ENCODE assay signal across 22 cellular contexts in the genomic region with DNA sequence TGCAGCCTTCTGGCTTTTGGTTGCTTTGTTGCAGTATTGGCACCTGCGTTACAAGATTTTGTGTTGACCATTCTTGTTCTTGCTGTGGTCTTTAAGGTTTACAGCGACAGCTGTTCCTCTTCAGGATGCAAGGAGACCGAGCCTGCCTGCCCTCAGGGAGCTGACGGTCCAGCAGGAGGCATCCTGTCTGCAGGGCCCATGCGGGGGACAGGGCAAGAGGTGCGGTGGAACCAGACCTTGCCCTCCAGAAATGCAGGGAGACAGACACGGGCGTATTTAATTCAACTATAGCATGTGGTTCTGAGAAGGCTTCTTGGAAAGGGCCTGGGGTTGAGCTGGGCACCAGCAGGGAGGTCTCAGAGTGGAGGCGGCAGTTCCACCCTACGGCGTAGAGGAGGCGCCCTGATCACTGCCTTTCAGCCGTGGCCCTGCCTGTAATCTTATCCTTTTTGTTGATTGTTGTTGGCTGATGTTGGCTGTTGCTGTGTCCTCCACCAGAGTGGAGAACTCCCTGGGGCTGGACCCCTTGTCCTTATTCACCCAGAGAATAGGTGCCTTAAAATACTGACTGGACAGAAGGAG.
DNase-seq lines count a peak whose midpoint lies in the region; ATAC-seq, FAIRE-seq and TF ChIP-seq lines count a peak whose summit lies in the region.
"Had no signal": no experiment of that assay in that cellular context is flagged by ENCODE, and none has a peak within 500 bp of the region (broad histone marks: within the 10 kb centered on the region; RNA-seq: fewer than 3 reads in every experiment).

No MANE protein-coding gene starts in this region.

- TF ChIP-seq POLR2A in H1 (IDR thresholded peaks at IDR 0.05; ENCODE audit: control extremely low read depth in 1 of 2, low read depth in 2 of 2, low read length in 2 of 2): no peak

- no peaks in the 10 kb centered on the region for H4K20me1 ChIP-seq in H1 (replicated peaks in 1 of 2; ENCODE audit: control insufficient read depth in 1 of 2, insufficient read depth in 2 of 2, low read length in 2 of 2)
- peaks cover 57% of the 10 kb centered on the region for H4K20me1 ChIP-seq in osteoblast (ENCODE audit: insufficient read depth, low read length)

- no peaks in the 10 kb centered on the region for H3K79me2 ChIP-seq in H1 (ENCODE audit: control insufficient read depth in 1 of 2, insufficient read depth in 2 of 2, low read length in 2 of 2)
- peaks cover 96% of the 10 kb centered on the region for H3K79me2 ChIP-seq in osteoblast (ENCODE audit: insufficient read depth, low read length)

- H3K27me3 Mint-ChIP-seq in activated naive CD4-positive, alpha-beta T cell treated with anti-CD3 and anti-CD28 coated beads, Interleukin-2, amount 50 U/mL, for 24 hours: no peaks in the 10 kb centered on the region

- H3K4me3 ChIP-seq in Panc1 (ENCODE audit: low read depth in 2 of 2, low read length in 2 of 2): no peak overlapping the region
- no peak overlapping the region for H3K4me3 ChIP-seq in H1 (ENCODE audit: extremely low read depth in 1 of 4, insufficient read depth in 2 of 4, low read depth in 3 of 4, low read length in 4 of 4)
- H3K4me3 ChIP-seq in osteoblast (ENCODE audit: insufficient read depth, low read length): no peak overlapping the region
- H3K4me3 ChIP-seq: breast epithelium, gastrocnemius medialis, left lung had no signal

- no peak overlapping the region for H4K8ac ChIP-seq in H1 (ENCODE audit: extremely low read depth, insufficient read depth, low read length)

- H4K91ac ChIP-seq in H1 (replicated peaks; ENCODE audit: insufficient read length, low read length): no peak overlapping the region

- peaks cover 3% of the 10 kb centered on the region for H3K36me3 Mint-ChIP-seq in activated naive CD4-positive, alpha-beta T cell treated with anti-CD3 and anti-CD28 coated beads, Interleukin-2, amount 50 U/mL, for 24 hours

- WGBS in H1 (ENCODE audit: extremely low coverage in 1 of 2, insufficient coverage in 1 of 2, insufficient read length in 1 of 2, insufficient replicate concordance in 2 of 2, low coverage in 1 of 2, low lambda C conversion rate in 2 of 2, missing lambda C conversion rate in 1 of 2), 2 experiments: 83% methylated on average over 13 of the region's 13 CpGs; no CpG with 5 or more reads in 1 of the 2 experiments

- no peak overlapping the region for H2AK5ac ChIP-seq in H1 (ENCODE audit: low read depth, low read length)

- no peak overlapping the region for H3K14ac ChIP-seq in H1 (ENCODE audit: insufficient read length)

- H3K4ac ChIP-seq in H1 (replicated peaks; ENCODE audit: insufficient read length, low read depth, low read length): no peak overlapping the region

- peak in 1 of 2 experiments; percentile 30; a peak in 1 of 4 replicates for TF ChIP-seq RAD21 in H1 (IDR thresholded peaks at IDR 0.05 in 1 of 2, conservative IDR thresholded peaks at IDR 0.05 in 1 of 2; ENCODE audit: low read depth in 2 of 2, low read length in 2 of 2)

- peak overlapping the region; percentile 16 for H3K4me3 Mint-ChIP-seq in activated naive CD4-positive, alpha-beta T cell treated with anti-CD3 and anti-CD28 coated beads, Interleukin-2, amount 50 U/mL, for 24 hours
- H3K4me3 Mint-ChIP-seq: T-helper 1 cell treated with Interleukin-12 subunit alpha and Interleukin-12 subunit beta and Interleukin-4 antibody, amounts not matched to agents 30 μg/mL and 1 μg/mL, for 36 hours had no signal

- H3K9me3 ChIP-seq in Panc1 (ENCODE audit: control insufficient read depth, insufficient read depth, low read depth, low read length) (no peaks in the 10 kb centered on the region), H1 (ENCODE audit: insufficient read depth in 2 of 2, low read depth in 1 of 2, low read length in 1 of 2) (no peaks in the 10 kb centered on the region), osteoblast (ENCODE audit: low read depth, low read length) (no peaks in the 10 kb centered on the region)
- H3K9me3 ChIP-seq: breast epithelium, gastrocnemius medialis, left lung had no signal

- H3K56ac ChIP-seq in H1 (replicated peaks; ENCODE audit: insufficient read length, low read depth, low read length): no peak overlapping the region

- DNase-seq in activated naive CD4-positive, alpha-beta T cell treated with anti-CD3 and anti-CD28 coated beads, Interleukin-2, amount 50 U/mL, for 16 hours: no peak
- DNase-seq in Panc1 (ENCODE audit: low read depth, low spot score) (no peak), H1 (ENCODE audit: low read depth in 1 of 2, low spot score in 2 of 2) (no peak), osteoblast (ENCODE audit: insufficient read length, low spot score, missing footprints) (peak; percentile 73), NCI-H2171 (lab: John Stamatoyannopoulos, UW) (no peak), hippocampal formation (lab: John Stamatoyannopoulos, UW) (no peak)
- DNase-seq: activated naive CD4-positive, alpha-beta T cell; COR-L47; dermis blood vessel endothelial cell; gastrocnemius medialis; GOT3; KG1; NCI-H2029 treated with DMSO at 0.1 percent for 48 hours; NCI-H524; SHP77 treated with DMSO at 0.1 percent for 48 hours had no signal

- no peak overlapping the region for H4K5ac ChIP-seq in H1 (ENCODE audit: insufficient read length, low read depth, low read length)

- no peaks in the 10 kb centered on the region for H3K36me3 ChIP-seq in Panc1 (ENCODE audit: control insufficient read depth, insufficient read depth, low read length)
- H3K36me3 ChIP-seq in H1 (ENCODE audit: control insufficient read depth in 2 of 4, insufficient read depth in 4 of 4, low read length in 3 of 4): no peaks in the 10 kb centered on the region
- H3K36me3 ChIP-seq in osteoblast (ENCODE audit: insufficient read depth, low read length): no peaks in the 10 kb centered on the region
- H3K36me3 ChIP-seq: breast epithelium, gastrocnemius medialis had no signal

- no peak for FAIRE-seq in H1 (lab: Jason Lieb, UNC)

- H2BK5ac ChIP-seq in H1 (ENCODE audit: low read depth, low read length): no peak overlapping the region

- TF ChIP-seq CTCF in Panc1 (IDR thresholded peaks at IDR 0.05) (no peak), H1 (IDR thresholded peaks at IDR 0.05; ENCODE audit: control extremely low read depth in 1 of 3, insufficient read depth in 1 of 3, low read depth in 1 of 3, low read length in 3 of 3) (peak; percentile 22 to 44 (median 37); a peak in 2 of 4 replicates), osteoblast (IDR thresholded peaks at IDR 0.05; ENCODE audit: extremely low read depth, low read depth, low read length) (no peak)

- H3K4me1 Mint-ChIP-seq in activated naive CD4-positive, alpha-beta T cell treated with anti-CD3 and anti-CD28 coated beads, Interleukin-2, amount 50 U/mL, for 24 hours: peaks cover 75% of the 10 kb centered on the region

- H2AFZ ChIP-seq in H1 (ENCODE audit: low read length) (no peak overlapping the region), osteoblast (ENCODE audit: low read length) (no peak overlapping the region)

- H3K27me3 ChIP-seq in Panc1 (ENCODE audit: control insufficient read depth, insufficient read depth, low read length): no peaks in the 10 kb centered on the region
- no peaks in the 10 kb centered on the region for H3K27me3 ChIP-seq in H1 (replicated peaks in 1 of 4; ENCODE audit: control insufficient read depth in 3 of 4, extremely low read depth in 1 of 4, insufficient read depth in 3 of 4, low read length in 3 of 4)
- H3K27me3 ChIP-seq in osteoblast (ENCODE audit: insufficient read depth, low read length): no peaks in the 10 kb centered on the region
- H3K27me3 ChIP-seq: breast epithelium, gastrocnemius medialis, left lung had no signal

- H3K27ac Mint-ChIP-seq in activated naive CD4-positive, alpha-beta T cell treated with anti-CD3 and anti-CD28 coated beads, Interleukin-2, amount 50 U/mL, for 24 hours: peak overlapping the region; percentile 86
- H3K27ac Mint-ChIP-seq: T-helper 1 cell treated with Interleukin-12 subunit alpha and Interleukin-12 subunit beta and Interleukin-4 antibody, amounts not matched to agents 30 μg/mL and 1 μg/mL, for 36 hours had no signal

- no peak overlapping the region for H3K23ac ChIP-seq in H1 (ENCODE audit: insufficient read length)

- no peak for TF ChIP-seq EP300 in H1 (IDR thresholded peaks at IDR 0.05; ENCODE audit: borderline replicate concordance in 1 of 2, low read depth in 2 of 2, low read length in 2 of 2)

- CTCF ChIA-PET in Panc1 (lab: Charles Lee) (no interaction called here), H1 (lab: Charles Lee; ENCODE audit: partially characterized antibody) (interaction anchor here (0.6 to 4.5 kb wide), 15 partner anchors 8 to 107 kb away, joined by 3 to 29 read pairs (median 4); no protein-coding TSS in a partner anchor)

- no TSS peak for BruUV-seq in Panc1 (replicated peaks; lab: Mats Ljungman, UMichigan)

- no peaks in the 10 kb centered on the region for H3K9me3 Mint-ChIP-seq in activated naive CD4-positive, alpha-beta T cell treated with anti-CD3 and anti-CD28 coated beads, Interleukin-2, amount 50 U/mL, for 24 hours
- H3K9me3 Mint-ChIP-seq: T-helper 1 cell treated with Interleukin-12 subunit alpha and Interleukin-12 subunit beta and Interleukin-4 antibody, amounts not matched to agents 30 μg/mL and 1 μg/mL, for 36 hours had no signal

- ATAC-seq in Panc1 (peak; percentile 38; the same call in 1 of the 2 replicates), GM18873 (IDR thresholded peaks at IDR 0.05; ENCODE audit: low FRiP score, unreplicated experiment) (no peak)
- ATAC-seq: activated CD4-positive, CD25-positive, alpha-beta regulatory T cell treated with anti-CD3 and anti-CD28 coated beads, Interleukin-2, amount 50 U/mL, for 24 hours; gastrocnemius medialis; left lung; sciatic nerve had no signal

- intact Hi-C loops in Panc1 (cut with micrococcal nuclease; ENCODE audit: unreplicated experiment): no loop called here

- POLR2A ChIA-PET in Panc1 (lab: Charles Lee): no interaction called here
- POLR2A ChIA-PET in H1 (lab: Charles Lee; ENCODE audit: partially characterized antibody): interaction anchor here (0.6 kb wide), 1 partner anchor 28 kb away, joined by 3 read pairs; no protein-coding TSS in a partner anchor

- H3K9ac ChIP-seq in H1 (replicated peaks in 1 of 4; ENCODE audit: extremely low read depth in 1 of 4, low read depth in 3 of 4, low read length in 3 of 4): no peak overlapping the region

- H2BK12ac ChIP-seq in H1 (ENCODE audit: low read depth, low read length): no peak overlapping the region

- H3K4me1 ChIP-seq in Panc1 (ENCODE audit: control insufficient read depth, insufficient read depth, low read length) (peaks cover 68% of the 10 kb centered on the region), H1 (replicated peaks in 1 of 4; ENCODE audit: control insufficient read depth in 3 of 4, insufficient read depth in 4 of 4, low read length in 3 of 4) (peaks cover 2 to 8% (median 6%) of the 10 kb centered on the region in 4 experiments; a peak in 5 of 7 replicates), osteoblast (ENCODE audit: insufficient read depth, low read length) (peaks cover 4% of the 10 kb centered on the region)
- H3K4me1 ChIP-seq: breast epithelium, gastrocnemius medialis had no signal

- H3K18ac ChIP-seq in H1 (ENCODE audit: extremely low read depth, low read length): no peak overlapping the region

- no peak overlapping the region for H2BK20ac ChIP-seq in H1 (ENCODE audit: low read length)

- H3K27ac ChIP-seq in Panc1 (ENCODE audit: low read length) (peak overlapping the region; percentile 55; the same call in 1 of the 2 replicates), H1 (ENCODE audit: low read depth, low read length) (no peak overlapping the region), osteoblast (ENCODE audit: low read depth, low read length) (no peak overlapping the region)
- H3K27ac ChIP-seq: breast epithelium, gastrocnemius medialis, left lung had no signal

- H3K4me2 ChIP-seq in H1 (ENCODE audit: insufficient read depth in 1 of 2, low read depth in 2 of 2, low read length in 2 of 2): no peak overlapping the region
- no peak overlapping the region for H3K4me2 ChIP-seq in osteoblast (ENCODE audit: insufficient read depth, low read length)

- no peaks in the 10 kb centered on the region for H3K79me1 ChIP-seq in H1 (ENCODE audit: low read depth, low read length)

- H2BK15ac ChIP-seq in H1 (ENCODE audit: low read length): no peak overlapping the region

- no peak overlapping the region for H2BK120ac ChIP-seq in H1 (replicated peaks; ENCODE audit: low read depth, low read length)

- in situ Hi-C loops in Panc1 (cut with HindIII; ENCODE audit: low pct_unique_long_range_greater_than_20kb, low sequenced_read_pairs): no loop called here

- no peaks in the 10 kb centered on the region for H3K23me2 ChIP-seq in H1 (ENCODE audit: low read depth, low read length)

Comparison
In these comparisons a context has a peak if more than half of its experiments do, and no peak if none do; other contexts are left out.
1. CTCF ChIP-seq: peak in H1 (3 of 3); none in Panc1 (single experiment) and osteoblast (single experiment).